22 cellular contexts compared by ENCODE assay signal in the genomic region with DNA sequence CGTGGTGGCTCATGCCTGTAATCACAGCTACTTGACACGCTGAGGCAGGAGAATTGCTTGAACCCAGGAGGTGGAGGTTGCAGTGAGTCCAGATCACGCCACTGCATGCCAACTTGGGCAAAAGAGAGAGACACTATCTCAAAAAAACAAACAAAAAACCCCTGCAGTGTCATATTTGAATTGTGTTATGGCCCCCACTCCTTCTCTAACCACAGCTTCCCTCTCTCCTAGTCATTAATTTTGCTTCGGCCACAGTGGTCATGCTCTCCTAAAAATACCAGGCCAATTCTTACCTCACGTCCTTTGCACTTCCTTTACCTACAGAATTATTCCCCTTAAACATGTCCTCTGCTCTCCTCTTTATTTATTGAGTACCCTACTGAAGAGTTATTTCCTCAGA.
A peak's percentile ranks its signal among the peaks of the same experiment; 100 is the strongest.
DNase-seq lines count a peak whose midpoint lies in the region; ATAC-seq and TF ChIP-seq lines count a peak whose summit lies in the region.
"Had no signal": no experiment of that assay in that cellular context is flagged by ENCODE, and none has a peak within 500 bp of the region (broad histone marks: within the 10 kb centered on the region; RNA-seq: fewer than 3 reads in every experiment).

No MANE protein-coding gene starts in this region.

- no peaks in the 10 kb centered on the region for H3K36me3 Mint-ChIP-seq in natural killer cell
- H3K36me3 Mint-ChIP-seq in natural killer cell treated with Interleukin-12 subunit alpha and Interleukin-12 subunit beta and Interleukin-15 and Interleukin-18, amount 100 ng/mL, for 72 hours = no peaks in the 10 kb centered on the region
- H3K36me3 Mint-ChIP-seq in stimulated activated naive B cell treated with anti-CD40 and anti-IgM and Interleukin-4, amounts not matched to agents 10 μg/mL and 1 μg/mL and 100 μg/mL, for 72 hours = peaks cover 2 to 11% of the 10 kb centered on the region in 2 donors
- H3K36me3 Mint-ChIP-seq in Calu3 (ENCODE audit: insufficient read depth, unreplicated experiment) = no peaks in the 10 kb centered on the region

- no peak overlapping the region for H3K27ac ChIP-seq in heart left ventricle
- H3K27ac ChIP-seq: esophagus squamous epithelium, ovary, right lobe of liver had no signal

- WGBS in heart left ventricle, 4 donors = 86 to 95% (median 90%) methylated on average over 5 of the region's 5 CpGs

- H3K4me1 Mint-ChIP-seq in natural killer cell (peaks cover 55 to 57% of the 10 kb centered on the region in 2 donors), Calu3 (ENCODE audit: low read depth, unreplicated experiment) (peaks cover 26% of the 10 kb centered on the region)
- peaks cover 29 to 45% of the 10 kb centered on the region in 2 donors for H3K4me1 Mint-ChIP-seq in natural killer cell treated with Interleukin-12 subunit alpha and Interleukin-12 subunit beta and Interleukin-15 and Interleukin-18, amount 100 ng/mL, for 72 hours (ENCODE audit: low read depth in 2 of 2)
- H3K4me1 Mint-ChIP-seq in stimulated activated naive B cell treated with anti-CD40 and anti-IgM and Interleukin-4, amounts not matched to agents 10 μg/mL and 1 μg/mL and 100 μg/mL, for 72 hours = peaks cover 28 to 62% of the 10 kb centered on the region in 2 donors

- no peaks in the 10 kb centered on the region for H3K9me3 ChIP-seq in heart left ventricle
- H3K9me3 ChIP-seq: esophagus squamous epithelium, ovary, right lobe of liver had no signal

- no peaks in the 10 kb centered on the region for H3K9me3 Mint-ChIP-seq in natural killer cell
- no peaks in the 10 kb centered on the region for H3K9me3 Mint-ChIP-seq in natural killer cell treated with Interleukin-12 subunit alpha and Interleukin-12 subunit beta and Interleukin-15 and Interleukin-18, amount 100 ng/mL, for 72 hours
- H3K9me3 Mint-ChIP-seq in stimulated activated naive B cell treated with anti-CD40 and anti-IgM and Interleukin-4, amounts not matched to agents 10 μg/mL and 1 μg/mL and 100 μg/mL, for 72 hours = no peaks in the 10 kb centered on the region
- H3K9me3 Mint-ChIP-seq in Calu3 (ENCODE audit: low read depth, unreplicated experiment) = no peaks in the 10 kb centered on the region

- TF ChIP-seq POLR2A in heart left ventricle (IDR thresholded peaks at IDR 0.05) = no peak

- H3K36me3 ChIP-seq in heart left ventricle = no peaks in the 10 kb centered on the region
- H3K36me3 ChIP-seq: esophagus squamous epithelium, ovary, right lobe of liver had no signal

- TF ChIP-seq CTCF in natural killer cell (IDR thresholded peaks at IDR 0.05) (no peak), heart left ventricle (IDR thresholded peaks at IDR 0.05) (no peak), Calu3 (IDR thresholded peaks at IDR 0.05; ENCODE audit: unreplicated experiment) (no peak)

- DNase-seq in natural killer cell (no peak), NOMO-1 treated with dmso at 0.1 percent for 144 hours (lab: John Stamatoyannopoulos, UW; ENCODE audit: unreplicated experiment) (peak; percentile 16), heart left ventricle (no peak), Calu3 (no peak)
- no peak for DNase-seq in natural killer cell treated with Interleukin-12 subunit alpha and Interleukin-12 subunit beta and Interleukin-15 and Interleukin-18, amount 100 ng/mL, for 72 hours (ENCODE audit: low spot score)
- no peak for DNase-seq in stimulated activated naive B cell treated with anti-CD40 and anti-IgM and Interleukin-4, amounts not matched to agents 10 μg/mL and 1 μg/mL and 100 μg/mL, for 72 hours
- DNase-seq: activated CD4-positive, alpha-beta T cell treated with anti-CD3 and anti-CD28 coated beads, Interleukin-2, amount 10 ng/mL, durations not matched to agents 24 days and 14 days; activated gamma-delta T cell treated with Interleukin-2 at 50 U/mL for 16 hours; amygdala; DMS53; effector CD4-positive, alpha-beta T cell; esophagus squamous epithelium; NCI-H1417 treated with DMSO at 0.1 percent for 48 hours; ovary; right lobe of liver; RPMI8226; stimulated activated naive CD8-positive, alpha-beta T cell treated with anti-CD3 and anti-CD28 coated beads, Interleukin-15, Interleukin-2, amounts not matched to agents 100 U/mL and 50 U/mL, for 24 hours; T1000; trophoblast cell had no signal

- H3K4me1 ChIP-seq in heart left ventricle = peaks cover 0 to 9% (median 0%) of the 10 kb centered on the region in 12 donors
- H3K4me1 ChIP-seq: right lobe of liver had no signal

- H3K27me3 Mint-ChIP-seq in natural killer cell (ENCODE audit: low read depth in 2 of 2) (no peaks in the 10 kb centered on the region), Calu3 (ENCODE audit: unreplicated experiment) (no peaks in the 10 kb centered on the region)
- no peaks in the 10 kb centered on the region for H3K27me3 Mint-ChIP-seq in natural killer cell treated with Interleukin-12 subunit alpha and Interleukin-12 subunit beta and Interleukin-15 and Interleukin-18, amount 100 ng/mL, for 72 hours
- no peaks in the 10 kb centered on the region for H3K27me3 Mint-ChIP-seq in stimulated activated naive B cell treated with anti-CD40 and anti-IgM and Interleukin-4, amounts not matched to agents 10 μg/mL and 1 μg/mL and 100 μg/mL, for 72 hours
- H3K27me3 Mint-ChIP-seq: activated CD4-positive, alpha-beta T cell treated with anti-CD3 and anti-CD28 coated beads, Interleukin-2, amount 10 ng/mL, durations not matched to agents 24 days and 14 days had no signal

- no TSS peak for BruUV-seq in Calu3 (replicated peaks; lab: Mats Ljungman, UMichigan)

- ATAC-seq in natural killer cell (no peak), HG02798 (IDR thresholded peaks at IDR 0.05; ENCODE audit: poor library complexity, unreplicated experiment) (peak; percentile 34), heart left ventricle (no peak), GM18873 (IDR thresholded peaks at IDR 0.05; ENCODE audit: low FRiP score, unreplicated experiment) (no peak)
- no peak for ATAC-seq in natural killer cell treated with Interleukin-12 subunit alpha and Interleukin-12 subunit beta and Interleukin-15 and Interleukin-18, amount 100 ng/mL, for 72 hours
- peak; percentile 83 to 90 for ATAC-seq in stimulated activated naive B cell treated with anti-CD40 and anti-IgM and Interleukin-4, amounts not matched to agents 10 μg/mL and 1 μg/mL and 100 μg/mL, for 72 hours (replicated peaks)
- ATAC-seq: right lobe of liver; SK-N-SH treated with all-trans-retinoic acid at 6 μM for 48 hours; stimulated activated naive CD8-positive, alpha-beta T cell treated with anti-CD3 and anti-CD28 coated beads, Interleukin-15, Interleukin-2, amounts not matched to agents 100 U/mL and 50 U/mL, for 24 hours had no signal

- intact Hi-C loops in natural killer cell (cut with micrococcal nuclease) = no loop called here
- intact Hi-C loops in heart left ventricle (cut with DNase I) = no loop called here
- intact Hi-C loops in Calu3 (cut with micrococcal nuclease; ENCODE audit: unreplicated experiment) = no loop called here

- H3K4me3 Mint-ChIP-seq in natural killer cell (no peak overlapping the region), Calu3 (ENCODE audit: low read depth, unreplicated experiment) (no peak overlapping the region)
- no peak overlapping the region for H3K4me3 Mint-ChIP-seq in natural killer cell treated with Interleukin-12 subunit alpha and Interleukin-12 subunit beta and Interleukin-15 and Interleukin-18, amount 100 ng/mL, for 72 hours
- peak overlapping the region; percentile 1 to 31 for H3K4me3 Mint-ChIP-seq in stimulated activated naive B cell treated with anti-CD40 and anti-IgM and Interleukin-4, amounts not matched to agents 10 μg/mL and 1 μg/mL and 100 μg/mL, for 72 hours
- H3K4me3 Mint-ChIP-seq: activated CD4-positive, alpha-beta T cell treated with anti-CD3 and anti-CD28 coated beads, Interleukin-2, amount 10 ng/mL, durations not matched to agents 24 days and 14 days had no signal

- no peak overlapping the region for H3K4me3 ChIP-seq in heart left ventricle
- H3K4me3 ChIP-seq: esophagus squamous epithelium, ovary, right lobe of liver had no signal

- H3K27me3 ChIP-seq in heart left ventricle = no peaks in the 10 kb centered on the region
- H3K27me3 ChIP-seq: esophagus squamous epithelium, ovary, right lobe of liver had no signal

- CTCF ChIA-PET in Calu3 (lab: Charles Lee) = interaction anchor here (0.6 kb wide), 1 partner anchor 49 kb away, joined by 3 read pairs; no protein-coding TSS in a partner anchor

- H3K27ac Mint-ChIP-seq in natural killer cell = peak overlapping the region; percentile 8 to 12
- no peak overlapping the region for H3K27ac Mint-ChIP-seq in natural killer cell treated with Interleukin-12 subunit alpha and Interleukin-12 subunit beta and Interleukin-15 and Interleukin-18, amount 100 ng/mL, for 72 hours
- no peak overlapping the region for H3K27ac Mint-ChIP-seq in stimulated activated naive B cell treated with anti-CD40 and anti-IgM and Interleukin-4, amounts not matched to agents 10 μg/mL and 1 μg/mL and 100 μg/mL, for 72 hours
- no peak overlapping the region for H3K27ac Mint-ChIP-seq in Calu3 (ENCODE audit: unreplicated experiment)
- H3K27ac Mint-ChIP-seq: activated CD4-positive, alpha-beta T cell treated with anti-CD3 and anti-CD28 coated beads, Interleukin-2, amount 10 ng/mL, durations not matched to agents 24 days and 14 days had no signal

Comparison
In these comparisons a context has a peak if more than half of its experiments do, and no peak if none do; other contexts are left out.
1. H3K27ac Mint-ChIP-seq: peak in natural killer cell (2 of 2); none in natural killer cell treated with Interleukin-12 subunit alpha and Interleukin-12 subunit beta and Interleukin-15 and Interleukin-18, amount 100 ng/mL, for 72 hours (0 of 2), stimulated activated naive B cell treated with anti-CD40 and anti-IgM and Interleukin-4, amounts not matched to agents 10 μg/mL and 1 μg/mL and 100 μg/mL, for 72 hours (single experiment) and Calu3 (single experiment).
2. ATAC-seq: peak in HG02798 (single experiment) and stimulated activated naive B cell treated with anti-CD40 and anti-IgM and Interleukin-4, amounts not matched to agents 10 μg/mL and 1 μg/mL and 100 μg/mL, for 72 hours (2 of 2); none in natural killer cell (0 of 3), natural killer cell treated with Interleukin-12 subunit alpha and Interleukin-12 subunit beta and Interleukin-15 and Interleukin-18, amount 100 ng/mL, for 72 hours (0 of 2), heart left ventricle (0 of 4) and GM18873 (single experiment).
3. H3K4me3 Mint-ChIP-seq: peak in stimulated activated naive B cell treated with anti-CD40 and anti-IgM and Interleukin-4, amounts not matched to agents 10 μg/mL and 1 μg/mL and 100 μg/mL, for 72 hours (2 of 2); none in natural killer cell (single experiment), natural killer cell treated with Interleukin-12 subunit alpha and Interleukin-12 subunit beta and Interleukin-15 and Interleukin-18, amount 100 ng/mL, for 72 hours (single experiment) and Calu3 (single experiment).